ENCODE assay signal across 8 cellular contexts in the genomic region with DNA sequence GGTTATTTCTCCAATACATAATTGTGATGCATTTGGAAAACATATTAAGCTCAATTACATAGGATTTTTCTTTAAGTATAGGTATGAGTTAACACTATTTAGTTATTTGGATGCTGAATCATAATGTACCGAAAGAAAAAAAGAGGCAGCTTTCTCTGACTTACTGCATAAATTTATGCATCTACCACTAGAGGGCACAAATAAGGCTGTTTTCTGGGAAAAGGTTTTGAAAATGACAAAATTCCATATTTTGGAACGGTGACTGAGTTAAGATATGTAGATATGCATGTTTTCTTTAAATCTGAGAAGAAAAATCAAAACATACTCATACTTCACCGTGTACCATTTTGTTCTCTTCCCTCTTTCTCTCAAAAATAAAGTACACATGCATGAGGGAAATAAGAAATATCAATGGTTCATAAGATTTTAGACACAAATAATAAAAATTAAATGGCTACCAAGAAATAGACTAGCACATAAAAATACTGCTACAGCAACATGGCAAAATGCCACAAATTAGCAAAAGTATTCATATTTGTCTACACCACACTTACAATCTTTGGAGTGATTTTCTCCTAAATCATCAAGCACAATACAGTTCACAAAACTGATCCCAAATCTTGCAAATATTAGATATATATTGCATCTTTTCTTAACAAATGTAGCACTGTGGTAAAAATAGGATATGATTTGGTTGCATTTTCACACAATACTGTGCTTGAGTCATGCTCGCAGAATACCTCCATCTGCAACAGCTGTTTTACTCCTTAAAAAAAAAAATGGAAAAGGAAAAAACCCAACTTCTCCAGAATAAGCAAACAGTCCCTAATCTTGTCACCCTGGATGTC.
DNase-seq lines count a peak whose midpoint lies in the region; ATAC-seq and TF ChIP-seq lines count a peak whose summit lies in the region.

No MANE protein-coding gene starts in this region.

- CTCF ChIA-PET in activated CD4-positive, alpha-beta memory T cell treated with anti-CD3 and anti-CD28 coated beads, Interleukin-2, amount 10 ng/mL, durations not matched to agents 7 days and 5 days (lab: Charles Lee): interaction anchor here (0.7 to 2.8 kb wide), 5 partner anchors 8 to 996 kb away, joined by 3 to 14 read pairs (median 3); no protein-coding TSS in a partner anchor

- 25 to 26% methylated on average over 4 of the region's 4 CpGs for WGBS in GM23248 (ENCODE audit: low coverage in 1 of 2, low lambda C conversion rate in 2 of 2, missing lambda C conversion rate in 2 of 2), 2 experiments
- 35 to 45% methylated on average over 4 of the region's 4 CpGs for WGBS in testis, 2 donors

- H2AFZ ChIP-seq in GM23248: no peak overlapping the region

- no peak for DNase-seq in AG09319 (ENCODE audit: extremely low read depth, low read depth)
- DNase-seq in GM23248: peak; percentile 67
- peak; percentile 41 for DNase-seq in OCI-M1 (lab: John Stamatoyannopoulos, UW)
- DNase-seq in fibroblast of pulmonary artery (ENCODE audit: low read depth): peak; percentile 29
- no peak for DNase-seq in testis
- DNase-seq in 8988T: no peak
- DNase-seq in activated CD4-positive, alpha-beta memory T cell treated with anti-CD3 and anti-CD28 coated beads, Interleukin-2, amount 10 ng/mL, durations not matched to agents 7 days and 5 days: no peak

- no peaks in the 10 kb centered on the region for H3F3A ChIP-seq in GM23248 (ENCODE audit: insufficient read depth)

- no peaks in the 10 kb centered on the region for H4K20me1 ChIP-seq in GM23248 (ENCODE audit: insufficient read depth)

- H3K27me3 Mint-ChIP-seq in activated CD4-positive, alpha-beta memory T cell treated with anti-CD3 and anti-CD28 coated beads, Interleukin-2, amount 10 ng/mL, durations not matched to agents 7 days and 5 days: peaks cover 2% of the 10 kb centered on the region

- no peaks in the 10 kb centered on the region for H3K79me2 ChIP-seq in GM23248 (ENCODE audit: insufficient read depth)

- H3K4me1 ChIP-seq in GM23248 (ENCODE audit: insufficient read depth) (no peaks in the 10 kb centered on the region), testis (no peaks in the 10 kb centered on the region)

- H3K4me3 Mint-ChIP-seq in activated CD4-positive, alpha-beta memory T cell treated with anti-CD3 and anti-CD28 coated beads, Interleukin-2, amount 10 ng/mL, durations not matched to agents 7 days and 5 days: no peak overlapping the region

- H3K9me2 ChIP-seq in GM23248 (ENCODE audit: insufficient read depth): no peaks in the 10 kb centered on the region

- H3K4me2 ChIP-seq in GM23248 (ENCODE audit: unreplicated experiment): no peak overlapping the region

- H3K4me1 Mint-ChIP-seq in activated CD4-positive, alpha-beta memory T cell treated with anti-CD3 and anti-CD28 coated beads, Interleukin-2, amount 10 ng/mL, durations not matched to agents 7 days and 5 days: no peaks in the 10 kb centered on the region

- TF ChIP-seq CTCF in AG09319 (IDR thresholded peaks at IDR 0.05; ENCODE audit: low read depth, low read length) (peak; percentile 78), fibroblast of pulmonary artery (IDR thresholded peaks at IDR 0.05; ENCODE audit: low read length, missing control alignments) (peak; percentile 68), testis (IDR thresholded peaks at IDR 0.05) (peak; percentile 42 to 77 (median 45))

- H3K36me3 ChIP-seq in GM23248 (ENCODE audit: low read depth): no peaks in the 10 kb centered on the region
- H3K36me3 ChIP-seq in testis (ENCODE audit: low read depth, missing control alignments): no peaks in the 10 kb centered on the region

- ATAC-seq in HG03108 (IDR thresholded peaks at IDR 0.05; ENCODE audit: unreplicated experiment): no peak

- H3K36me3 Mint-ChIP-seq in activated CD4-positive, alpha-beta memory T cell treated with anti-CD3 and anti-CD28 coated beads, Interleukin-2, amount 10 ng/mL, durations not matched to agents 7 days and 5 days (ENCODE audit: low read depth): no peaks in the 10 kb centered on the region

- H3K9me3 Mint-ChIP-seq in activated CD4-positive, alpha-beta memory T cell treated with anti-CD3 and anti-CD28 coated beads, Interleukin-2, amount 10 ng/mL, durations not matched to agents 7 days and 5 days: no peaks in the 10 kb centered on the region

- no peak for TF ChIP-seq POLR2A in testis (IDR thresholded peaks at IDR 0.05)

- H3K4me3 ChIP-seq in GM23248 (no peak overlapping the region), fibroblast of pulmonary artery (replicated peaks; ENCODE audit: low read depth, low read length) (no peak overlapping the region), testis (no peak overlapping the region)

- H3K27ac ChIP-seq in GM23248 (no peak overlapping the region), testis (no peak overlapping the region)

- no peaks in the 10 kb centered on the region for H3K27me3 ChIP-seq in GM23248 (replicated peaks; ENCODE audit: insufficient read depth)
- H3K27me3 ChIP-seq in testis: no peaks in the 10 kb centered on the region

- POLR2A ChIA-PET in activated CD4-positive, alpha-beta memory T cell treated with anti-CD3 and anti-CD28 coated beads, Interleukin-2, amount 10 ng/mL, durations not matched to agents 7 days and 5 days (lab: Charles Lee): no interaction called here

- intact Hi-C loops in testis (cut with DNase I; ENCODE audit: low total_unique reads): no loop called here

- H3K9ac ChIP-seq in GM23248: no peak overlapping the region

- no peak overlapping the region for H3K27ac Mint-ChIP-seq in activated CD4-positive, alpha-beta memory T cell treated with anti-CD3 and anti-CD28 coated beads, Interleukin-2, amount 10 ng/mL, durations not matched to agents 7 days and 5 days

- H3K9me3 ChIP-seq in GM23248 (ENCODE audit: low read depth) (no peaks in the 10 kb centered on the region), testis (no peaks in the 10 kb centered on the region)

- in situ Hi-C loops in GM23248 (cut with MboI): no loop called here

Comparison
In these comparisons a context has a peak if more than half of its experiments do, and no peak if none do; other contexts are left out.
1. DNase-seq: peak in GM23248 (single experiment), OCI-M1 (single experiment) and fibroblast of pulmonary artery (single experiment); none in AG09319 (single experiment), testis (single experiment), 8988T (single experiment) and activated CD4-positive, alpha-beta memory T cell treated with anti-CD3 and anti-CD28 coated beads, Interleukin-2, amount 10 ng/mL, durations not matched to agents 7 days and 5 days (single experiment).
2. Peak in every context shown above with its lines, with median percentiles within 50 percentile points of each other: CTCF ChIP-seq.